In genomic region chr5:131796793-131797693, GRCh38 we compare ENCODE assay signal across 8 cellular contexts. TPM values are rescaled to one million over a fixed set of nuclear protein-coding genes. Genes with fewer than 3 reads are reported as not detected.
DNase-seq lines count a peak whose midpoint lies in the region; ATAC-seq and TF ChIP-seq lines count a peak whose summit lies in the region.

Gene FNIP1 (minus strand): TSS chr5:131797017. CDS start chr5:131796921, 96 bp downstream.

- TF ChIP-seq CTCF in kidney epithelial cell (IDR thresholded peaks at IDR 0.05; ENCODE audit: insufficient read depth, low read length, poor library complexity, severe bottlenecking) = no peak

- DNase-seq in AG20443 (ENCODE audit: low spot score) (peak; percentile 100), NCI-H510A (lab: John Stamatoyannopoulos, UW) (peak; percentile 93), cerebellum (ENCODE audit: low spot score) (peak; percentile 100), kidney epithelial cell (ENCODE audit: low read depth) (peak; percentile 77)
- peak; percentile 96 for DNase-seq in activated CD4-positive, alpha-beta T cell treated with anti-CD3 and anti-CD28 coated beads for 1 hour
- DNase-seq in stimulated activated CD4-positive, alpha-beta T cell treated with anti-CD3 and anti-CD28 coated beads, Interleukin-15, amount 100 ng/mL, for 48 hours (ENCODE audit: low read depth in 2 of 2) = peak; percentile 97 to 98

- peak; percentile 87 for TF ChIP-seq POLR2A in GM19099 (IDR thresholded peaks at IDR 0.05; ENCODE audit: extremely low read depth, insufficient read length, low read depth)

- peak; percentile 95 for ATAC-seq in HG03432 (IDR thresholded peaks at IDR 0.05; ENCODE audit: unreplicated experiment)

- H3K36me3 ChIP-seq in kidney epithelial cell (ENCODE audit: control insufficient read depth, insufficient read depth, low read length) = no peaks in the 10 kb centered on the region

- peak within 1 kb of the TSS; percentile 100 for H3K4me3 ChIP-seq in kidney epithelial cell (ENCODE audit: low read depth, low read length)

- no peaks in the 10 kb centered on the region for H3K27me3 ChIP-seq in kidney epithelial cell (ENCODE audit: control insufficient read depth, insufficient read depth, low read length)

RNA-seq across cellular contexts. Expression of gene FNIP1, which starts in this region (rescaled TPM):
- 40.1 TPM for total RNA-seq in cerebellum
- 35.2 and 47.7 TPM in 2 replicates for total RNA-seq in kidney epithelial cell

Comparison
In these comparisons a context has a peak if more than half of its experiments do, and no peak if none do; other contexts are left out.
1. Peak in every context shown above with its lines: DNase-seq, ATAC-seq and H3K4me3 ChIP-seq.